In genomic region chr5:150638488-150639316, GRCh38 we compare ENCODE assay signal across 14 cellular contexts. TPM values are rescaled to one million over a fixed set of nuclear protein-coding genes. Genes with fewer than 3 reads are reported as not detected.
DNase-seq lines count a peak whose midpoint lies in the region; ATAC-seq and TF ChIP-seq lines count a peak whose summit lies in the region.
"Had no signal": no experiment of that assay in that cellular context is flagged by ENCODE, and none has a peak within 500 bp of the region (broad histone marks: within the 10 kb centered on the region; RNA-seq: fewer than 3 reads in every experiment).

No MANE protein-coding gene starts in this region.

- TF ChIP-seq CTCF in right atrium auricular region (IDR thresholded peaks at IDR 0.05) (no peak), parathyroid adenoma (IDR thresholded peaks at IDR 0.05) (no peak)

- H3K4me3 ChIP-seq in right atrium auricular region: no peak overlapping the region
- H3K4me3 ChIP-seq in parathyroid adenoma (ENCODE audit: low read depth, low read length): no peak overlapping the region

- H2AFZ ChIP-seq in parathyroid adenoma: no peak overlapping the region

- ATAC-seq in Right ventricle myocardium superior (ENCODE audit: poor library complexity): no peak
- ATAC-seq: stimulated activated effector memory CD8-positive, alpha-beta T cell treated with anti-CD3 and anti-CD28 coated beads, Interleukin-12 subunit alpha, Interleukin-12 subunit beta, amount 100 ng/mL, for 72 hours; T-cell had no signal

- H3K9ac ChIP-seq in parathyroid adenoma: no peak overlapping the region

- H3K9me3 ChIP-seq in right atrium auricular region (no peaks in the 10 kb centered on the region), parathyroid adenoma (ENCODE audit: control insufficient read depth, low read length) (no peaks in the 10 kb centered on the region)

- peaks cover 13% of the 10 kb centered on the region for H3K36me3 ChIP-seq in right atrium auricular region
- no peaks in the 10 kb centered on the region for H3K36me3 ChIP-seq in parathyroid adenoma (ENCODE audit: control insufficient read depth, insufficient read depth, low read length)

- no peaks in the 10 kb centered on the region for H3K79me2 ChIP-seq in parathyroid adenoma

- peak overlapping the region; percentile 96 for H3K27ac ChIP-seq in right atrium auricular region
- peak overlapping the region; percentile 34 for H3K27ac ChIP-seq in parathyroid adenoma

- no peaks in the 10 kb centered on the region for H3K27me3 ChIP-seq in right atrium auricular region
- no peaks in the 10 kb centered on the region for H3K27me3 ChIP-seq in parathyroid adenoma (ENCODE audit: control insufficient read depth, insufficient read depth, low read length)

- H3K4me1 ChIP-seq in right atrium auricular region (peaks cover 0 to 94% of the 10 kb centered on the region in 2 donors), parathyroid adenoma (peaks cover 49% of the 10 kb centered on the region)

- DNase-seq in right atrium auricular region (ENCODE audit: low spot score) (no peak), Right ventricle myocardium superior (no peak), glomerular visceral epithelial cell (ENCODE audit: extremely low spot score) (peak; percentile 50), NCI-H345 (lab: John Stamatoyannopoulos, UW) (no peak), NCI-H2029 (lab: John Stamatoyannopoulos, UW) (no peak), KG1 (lab: John Stamatoyannopoulos, UW) (no peak), middle frontal gyrus (ENCODE audit: extremely low spot score, low spot score) (no peak)
- DNase-seq: activated CD4-positive, alpha-beta T cell treated with anti-CD3 and anti-CD28 coated beads, Interleukin-2, amount 50 U/mL, for 1 hour; activated naive CD4-positive, alpha-beta T cell; NCI-H1417; T-cell had no signal

- no peak overlapping the region for H3K4me2 ChIP-seq in parathyroid adenoma (ENCODE audit: low read length)

- intact Hi-C loops in Right ventricle myocardium superior (cut with DNase I): no loop called here

RNA-seq across cellular contexts. Expression of gene SYNPO, which starts 1.8 kb away (rescaled TPM):
- total RNA-seq in right atrium auricular region (100 to 1,000 TPM; 369 to 413 TPM), Right ventricle myocardium superior (645 TPM)

RNA-seq across cellular contexts. Expression of gene MYOZ3, which starts 22.3 kb away (rescaled TPM):
- 1 to 10 TPM; 2.0 to 3.5 TPM for total RNA-seq in right atrium auricular region
- total RNA-seq in Right ventricle myocardium superior: 4.0 TPM
- total RNA-seq: HT1080, T-cell had no signal
